1 cellular context compared by ENCODE assay signal in the genomic region with DNA sequence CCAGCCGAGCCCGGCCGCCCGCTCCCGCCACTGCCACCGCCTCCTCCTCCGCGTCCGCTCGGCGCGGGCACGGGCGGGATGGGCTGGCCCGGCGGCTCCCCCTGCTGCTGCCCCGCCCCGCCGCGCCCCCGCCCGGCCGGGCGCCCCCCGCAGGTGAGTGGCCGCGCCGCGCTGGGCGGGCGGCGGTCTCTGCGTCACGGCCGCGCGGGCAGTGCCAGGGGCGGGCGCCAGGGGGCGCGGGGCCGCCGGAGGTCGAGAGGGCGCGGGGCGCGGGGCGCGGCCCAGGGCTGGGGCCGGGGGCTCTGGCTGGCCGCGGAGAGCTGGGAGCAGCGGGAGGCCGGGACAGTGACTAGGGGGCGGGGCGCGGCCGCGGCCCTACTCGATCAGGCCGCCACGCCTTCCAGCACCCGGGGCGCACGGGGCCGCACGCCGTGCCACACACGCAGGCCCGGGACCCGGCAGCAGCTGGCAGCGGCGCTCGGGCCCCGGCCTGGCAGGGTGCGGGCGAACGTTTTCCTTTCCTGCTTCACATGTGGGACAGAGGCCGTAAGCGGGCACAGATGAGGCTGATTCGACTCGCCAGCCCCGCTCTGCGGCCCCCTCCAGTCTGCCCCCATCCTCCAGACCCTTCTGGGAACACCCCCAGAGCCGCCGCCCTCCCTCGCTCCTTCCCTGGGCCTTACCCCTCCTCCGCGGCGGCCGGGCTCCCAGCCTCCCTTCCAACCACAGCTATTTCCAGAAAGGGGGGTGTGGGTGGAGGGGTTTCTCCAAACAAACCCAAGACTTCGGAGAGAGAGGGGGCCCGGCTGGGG.
TF ChIP-seq lines count a peak whose summit lies in the region.

No MANE protein-coding gene starts in this region.

TF ChIP-seq in HEK293, 187 proteins besides CTCF, POLR2A, EP300 and RAD21 (continued from another document):
- TF ChIP-seq, protein P1, sequence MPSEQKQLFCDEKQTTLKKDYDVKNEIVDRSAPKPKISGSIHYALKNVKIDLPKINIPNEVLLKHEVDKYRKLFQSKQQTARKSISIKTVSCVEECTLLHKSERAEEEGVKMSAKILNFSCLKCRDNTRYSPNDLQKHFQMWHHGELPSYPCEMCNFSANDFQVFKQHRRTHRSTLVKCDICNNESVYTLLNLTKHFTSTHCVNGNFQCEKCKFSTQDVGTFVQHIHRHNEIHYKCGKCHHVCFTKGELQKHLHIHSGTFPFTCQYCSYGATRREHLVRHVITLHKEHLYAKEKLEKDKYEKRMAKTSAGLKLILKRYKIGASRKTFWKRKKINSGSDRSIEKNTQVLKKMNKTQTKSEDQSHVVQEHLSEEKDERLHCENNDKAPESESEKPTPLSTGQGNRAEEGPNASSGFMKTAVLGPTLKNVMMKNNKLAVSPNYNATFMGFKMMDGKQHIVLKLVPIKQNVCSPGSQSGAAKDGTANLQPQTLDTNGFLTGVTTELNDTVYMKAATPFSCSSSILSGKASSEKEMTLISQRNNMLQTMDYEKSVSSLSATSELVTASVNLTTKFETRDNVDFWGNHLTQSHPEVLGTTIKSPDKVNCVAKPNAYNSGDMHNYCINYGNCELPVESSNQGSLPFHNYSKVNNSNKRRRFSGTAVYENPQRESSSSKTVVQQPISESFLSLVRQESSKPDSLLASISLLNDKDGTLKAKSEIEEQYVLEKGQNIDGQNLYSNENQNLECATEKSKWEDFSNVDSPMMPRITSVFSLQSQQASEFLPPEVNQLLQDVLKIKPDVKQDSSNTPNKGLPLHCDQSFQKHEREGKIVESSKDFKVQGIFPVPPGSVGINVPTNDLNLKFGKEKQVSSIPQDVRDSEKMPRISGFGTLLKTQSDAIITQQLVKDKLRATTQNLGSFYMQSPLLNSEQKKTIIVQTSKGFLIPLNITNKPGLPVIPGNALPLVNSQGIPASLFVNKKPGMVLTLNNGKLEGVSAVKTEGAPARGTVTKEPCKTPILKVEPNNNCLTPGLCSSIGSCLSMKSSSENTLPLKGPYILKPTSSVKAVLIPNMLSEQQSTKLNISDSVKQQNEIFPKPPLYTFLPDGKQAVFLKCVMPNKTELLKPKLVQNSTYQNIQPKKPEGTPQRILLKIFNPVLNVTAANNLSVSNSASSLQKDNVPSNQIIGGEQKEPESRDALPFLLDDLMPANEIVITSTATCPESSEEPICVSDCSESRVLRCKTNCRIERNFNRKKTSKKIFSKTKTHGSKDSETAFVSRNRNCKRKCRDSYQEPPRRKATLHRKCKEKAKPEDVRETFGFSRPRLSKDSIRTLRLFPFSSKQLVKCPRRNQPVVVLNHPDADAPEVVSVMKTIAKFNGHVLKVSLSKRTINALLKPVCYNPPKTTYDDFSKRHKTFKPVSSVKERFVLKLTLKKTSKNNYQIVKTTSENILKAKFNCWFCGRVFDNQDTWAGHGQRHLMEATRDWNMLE (tag by site-specific recombination; conservative IDR thresholded peaks at IDR 0.05; ENCODE audit: low read depth) = no peak
- TF ChIP-seq IKZF3 (tag by site-specific recombination; IDR thresholded peaks at IDR 0.05) (no peak), ZNF473 (tag by site-specific recombination; IDR thresholded peaks at IDR 0.05) (no peak), ZNF10 (tag by site-specific recombination; IDR thresholded peaks at IDR 0.05) (no peak), HIC1 (tag by site-specific recombination; IDR thresholded peaks at IDR 0.05) (peak; percentile 45; the same call in 1 of the 2 replicates), EGR2 (tag by site-specific recombination; IDR thresholded peaks at IDR 0.05; ENCODE audit: low read depth) (peak; percentile 71), KLF1 (tag by site-specific recombination; IDR thresholded peaks at IDR 0.05) (peak; percentile 75), SP7 (tag by site-specific recombination; IDR thresholded peaks at IDR 0.05) (0 out of 2 replicates have a peak, but pooled peaks have one; percentile 15), ZNF488 (tag by site-specific recombination; IDR thresholded peaks at IDR 0.05) (no peak), ZNF404 (tag by site-specific recombination; IDR thresholded peaks at IDR 0.05) (no peak), KLF7 (tag by site-specific recombination; IDR thresholded peaks at IDR 0.05; ENCODE audit: borderline replicate concordance) (0 out of 2 replicates have a peak, but pooled peaks have one; percentile 61), ZNF658 (tag by site-specific recombination; IDR thresholded peaks at IDR 0.05) (no peak), ZNF398 (tag by site-specific recombination; IDR thresholded peaks at IDR 0.05) (peak; percentile 81), INSM2 (tag by site-specific recombination; IDR thresholded peaks at IDR 0.05) (no peak), ZNF664 (tag by site-specific recombination; IDR thresholded peaks at IDR 0.05) (no peak), OSR2 (tag by site-specific recombination; IDR thresholded peaks at IDR 0.05) (no peak), KLF9 (tag by site-specific recombination; IDR thresholded peaks at IDR 0.05; ENCODE audit: low read depth) (no peak), ZNF221 (tag by site-specific recombination; IDR thresholded peaks at IDR 0.05; ENCODE audit: borderline replicate concordance) (no peak), ZBTB17 (tag by site-specific recombination; IDR thresholded peaks at IDR 0.05) (no peak), ZNF561 (tag by site-specific recombination; IDR thresholded peaks at IDR 0.05; ENCODE audit: borderline replicate concordance) (peak; percentile 82; the same call in 1 of the 2 replicates), KLF8 (tag by site-specific recombination; IDR thresholded peaks at IDR 0.05) (peak; percentile 61)
- TF ChIP-seq, protein P2, sequence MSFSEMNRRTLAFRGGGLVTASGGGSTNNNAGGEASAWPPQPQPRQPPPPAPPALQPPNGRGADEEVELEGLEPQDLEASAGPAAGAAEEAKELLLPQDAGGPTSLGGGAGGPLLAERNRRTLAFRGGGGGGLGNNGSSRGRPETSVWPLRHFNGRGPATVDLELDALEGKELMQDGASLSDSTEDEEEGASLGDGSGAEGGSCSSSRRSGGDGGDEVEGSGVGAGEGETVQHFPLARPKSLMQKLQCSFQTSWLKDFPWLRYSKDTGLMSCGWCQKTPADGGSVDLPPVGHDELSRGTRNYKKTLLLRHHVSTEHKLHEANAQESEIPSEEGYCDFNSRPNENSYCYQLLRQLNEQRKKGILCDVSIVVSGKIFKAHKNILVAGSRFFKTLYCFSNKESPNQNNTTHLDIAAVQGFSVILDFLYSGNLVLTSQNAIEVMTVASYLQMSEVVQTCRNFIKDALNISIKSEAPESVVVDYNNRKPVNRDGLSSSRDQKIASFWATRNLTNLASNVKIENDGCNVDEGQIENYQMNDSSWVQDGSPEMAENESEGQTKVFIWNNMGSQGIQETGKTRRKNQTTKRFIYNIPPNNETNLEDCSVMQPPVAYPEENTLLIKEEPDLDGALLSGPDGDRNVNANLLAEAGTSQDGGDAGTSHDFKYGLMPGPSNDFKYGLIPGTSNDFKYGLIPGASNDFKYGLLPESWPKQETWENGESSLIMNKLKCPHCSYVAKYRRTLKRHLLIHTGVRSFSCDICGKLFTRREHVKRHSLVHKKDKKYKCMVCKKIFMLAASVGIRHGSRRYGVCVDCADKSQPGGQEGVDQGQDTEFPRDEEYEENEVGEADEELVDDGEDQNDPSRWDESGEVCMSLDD (tag by site-specific recombination; IDR thresholded peaks at IDR 0.05) = no peak; the same call in 1 of the 2 replicates
- TF ChIP-seq, protein P3, sequence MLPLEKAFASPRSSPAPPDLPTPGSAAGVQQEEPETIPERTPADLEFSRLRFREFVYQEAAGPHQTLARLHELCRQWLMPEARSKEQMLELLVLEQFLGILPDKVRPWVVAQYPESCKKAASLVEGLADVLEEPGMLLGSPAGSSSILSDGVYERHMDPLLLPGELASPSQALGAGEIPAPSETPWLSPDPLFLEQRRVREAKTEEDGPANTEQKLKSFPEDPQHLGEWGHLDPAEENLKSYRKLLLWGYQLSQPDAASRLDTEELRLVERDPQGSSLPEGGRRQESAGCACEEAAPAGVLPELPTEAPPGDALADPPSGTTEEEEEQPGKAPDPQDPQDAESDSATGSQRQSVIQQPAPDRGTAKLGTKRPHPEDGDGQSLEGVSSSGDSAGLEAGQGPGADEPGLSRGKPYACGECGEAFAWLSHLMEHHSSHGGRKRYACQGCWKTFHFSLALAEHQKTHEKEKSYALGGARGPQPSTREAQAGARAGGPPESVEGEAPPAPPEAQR (tag by site-specific recombination; IDR thresholded peaks at IDR 0.05) = no peak
